In genomic region chr21:45318556-45319341, GRCh38 we compare ENCODE assay signal across 10 cellular contexts. TPM values are rescaled to one million over a fixed set of nuclear protein-coding genes. Genes with fewer than 3 reads are reported as not detected.
DNase-seq lines count a peak whose midpoint lies in the region; ATAC-seq and TF ChIP-seq lines count a peak whose summit lies in the region.
"Had no signal": no experiment of that assay in that cellular context is flagged by ENCODE, and none has a peak within 500 bp of the region (broad histone marks: within the 10 kb centered on the region; RNA-seq: fewer than 3 reads in every experiment).

No MANE protein-coding gene starts in this region.

- CTCF ChIA-PET in activated CD4-positive, alpha-beta T cell treated with anti-CD3 and anti-CD28 coated beads for 36 hours (lab: Charles Lee) = interaction anchor here (0.6 to 1.5 kb wide), 2 partner anchors 10 to 29 kb away, joined by 3 to 5 read pairs; no protein-coding TSS in a partner anchor
- CTCF ChIA-PET in activated naive CD4-positive, alpha-beta T cell treated with anti-CD3 and anti-CD28 coated beads for 36 hours (lab: Charles Lee) = no interaction called here

- TF ChIP-seq EP300 in tibial nerve (IDR thresholded peaks at IDR 0.05) = peak in 1 of 2 donors; percentile 53

- no peak overlapping the region for H3K4me3 Mint-ChIP-seq in activated CD4-positive, alpha-beta T cell treated with anti-CD3 and anti-CD28 coated beads for 36 hours
- H3K4me3 Mint-ChIP-seq in activated naive CD4-positive, alpha-beta T cell treated with anti-CD3 and anti-CD28 coated beads for 36 hours = no peak overlapping the region

- no peaks in the 10 kb centered on the region for H3K9me3 ChIP-seq in esophagus (ENCODE audit: control insufficient read depth in 2 of 2, insufficient read depth in 1 of 2, low read depth in 1 of 2, low read length in 1 of 2)
- H3K9me3 ChIP-seq in tibial nerve = no peaks in the 10 kb centered on the region
- H3K9me3 ChIP-seq in SJCRH30 (replicated peaks) = 0 out of 2 replicates have a peak, but pooled peaks cover 5% of the 10 kb centered on the region

- no peaks in the 10 kb centered on the region for H3K36me3 ChIP-seq in esophagus (ENCODE audit: control insufficient read depth in 2 of 2, insufficient read depth in 2 of 2, low read length in 1 of 2)
- H3K36me3 ChIP-seq in tibial nerve = no peaks in the 10 kb centered on the region
- H3K36me3 ChIP-seq in SJCRH30 = no peaks in the 10 kb centered on the region

- POLR2A ChIA-PET in activated CD4-positive, alpha-beta T cell treated with anti-CD3 and anti-CD28 coated beads for 36 hours (lab: Charles Lee) = no interaction called here

- no peak for TF ChIP-seq POLR2A in tibial nerve (IDR thresholded peaks at IDR 0.05)

- H3K4me3 ChIP-seq in esophagus (ENCODE audit: low read depth in 1 of 2, low read length in 2 of 2) (no peak overlapping the region), tibial nerve (no peak overlapping the region), SJCRH30 (no peak overlapping the region)

- no peaks in the 10 kb centered on the region for H3K27me3 ChIP-seq in esophagus (ENCODE audit: control insufficient read depth in 1 of 2, insufficient read depth in 2 of 2, low read length in 2 of 2)
- H3K27me3 ChIP-seq in tibial nerve = no peaks in the 10 kb centered on the region
- no peaks in the 10 kb centered on the region for H3K27me3 ChIP-seq in SJCRH30

- peaks cover 3% of the 10 kb centered on the region for H3K27me3 Mint-ChIP-seq in activated CD4-positive, alpha-beta T cell treated with anti-CD3 and anti-CD28 coated beads for 36 hours
- no peaks in the 10 kb centered on the region for H3K27me3 Mint-ChIP-seq in activated naive CD4-positive, alpha-beta T cell treated with anti-CD3 and anti-CD28 coated beads for 36 hours (ENCODE audit: low read depth)

- H3K4me1 Mint-ChIP-seq in activated CD4-positive, alpha-beta T cell treated with anti-CD3 and anti-CD28 coated beads for 36 hours = peaks cover 17% of the 10 kb centered on the region
- H3K4me1 Mint-ChIP-seq in activated naive CD4-positive, alpha-beta T cell treated with anti-CD3 and anti-CD28 coated beads for 36 hours (ENCODE audit: low read depth) = peaks cover 19% of the 10 kb centered on the region

- WGBS in esophagus, 2 donors = 71% methylated on average over 22 of the region's 22 CpGs
- 59 to 69% methylated on average over 20 to 22 of the region's 22 CpGs for WGBS in tibial nerve, 2 donors

- ATAC-seq in activated CD4-positive, alpha-beta T cell treated with anti-CD3 and anti-CD28 coated beads for 36 hours = no peak

- no peak overlapping the region for H3K27ac Mint-ChIP-seq in activated CD4-positive, alpha-beta T cell treated with anti-CD3 and anti-CD28 coated beads for 36 hours
- no peak overlapping the region for H3K27ac Mint-ChIP-seq in activated naive CD4-positive, alpha-beta T cell treated with anti-CD3 and anti-CD28 coated beads for 36 hours

- H3K4me1 ChIP-seq in esophagus (ENCODE audit: control insufficient read depth in 2 of 2, insufficient read depth in 2 of 2, low read length in 1 of 2) (peaks cover 0 to 11% of the 10 kb centered on the region in 2 donors), tibial nerve (peaks cover 0 to 75% (median 45%) of the 10 kb centered on the region in 4 donors), SJCRH30 (peaks cover 49% of the 10 kb centered on the region)

- H3K9me3 Mint-ChIP-seq in activated CD4-positive, alpha-beta T cell treated with anti-CD3 and anti-CD28 coated beads for 36 hours (ENCODE audit: low read depth) = no peaks in the 10 kb centered on the region
- H3K9me3 Mint-ChIP-seq in activated naive CD4-positive, alpha-beta T cell treated with anti-CD3 and anti-CD28 coated beads for 36 hours = no peaks in the 10 kb centered on the region

- H3K27ac ChIP-seq in esophagus (ENCODE audit: low read depth in 2 of 2, low read length in 1 of 2) (peak overlapping the region; percentile 76 to 82), tibial nerve (peak overlapping the region in 3 of 4 donors; percentile 63 to 84 (median 80)), SJCRH30 (no peak overlapping the region)

- no peak for TF ChIP-seq CTCF in tibial nerve (IDR thresholded peaks at IDR 0.05)

- intact Hi-C loops in activated CD4-positive, alpha-beta T cell treated with anti-CD3 and anti-CD28 coated beads for 36 hours (cut with DNase I, micrococcal nuclease) = no loop called here
- intact Hi-C loops in activated naive CD4-positive, alpha-beta T cell treated with anti-CD3 and anti-CD28 coated beads for 36 hours (cut with micrococcal nuclease) = no loop called here

- no peaks in the 10 kb centered on the region for H3K36me3 Mint-ChIP-seq in activated CD4-positive, alpha-beta T cell treated with anti-CD3 and anti-CD28 coated beads for 36 hours (ENCODE audit: low read depth)
- H3K36me3 Mint-ChIP-seq in activated naive CD4-positive, alpha-beta T cell treated with anti-CD3 and anti-CD28 coated beads for 36 hours (ENCODE audit: low read depth) = no peaks in the 10 kb centered on the region

- peak; percentile 5 for DNase-seq in activated CD4-positive, alpha-beta T cell treated with anti-CD3 and anti-CD28 coated beads for 36 hours
- no peak for DNase-seq in activated CD4-positive, alpha-beta T cell treated with anti-CD3 and anti-CD28 coated beads, Interleukin-2, amount 50 U/mL, for 1 hour
- peak; percentile 95 for DNase-seq in mesenteric fat pad (ENCODE audit: low spot score)
- DNase-seq in tibial nerve (ENCODE audit: low spot score in 2 of 2) = no peak
- DNase-seq in NCI-H2171 treated with DMSO at 0.1 percent for 48 hours (lab: John Stamatoyannopoulos, UW) = no peak
- DNase-seq in activated naive CD4-positive, alpha-beta T cell treated with anti-CD3 and anti-CD28 coated beads for 36 hours = no peak
- no peak for DNase-seq in SJCRH30
- DNase-seq: 8988T; activated CD8-positive, alpha-beta memory T cell treated with anti-CD3 and anti-CD28 coated beads, Interleukin-2, amount 50 U/mL, for 48 hours had no signal

RNA-seq across cellular contexts. Expression of gene POFUT2, which starts 31.1 kb away (rescaled TPM):
- 10 to 100 TPM; 14.7 to 14.9 TPM for total RNA-seq in activated CD4-positive, alpha-beta T cell treated with anti-CD3 and anti-CD28 coated beads for 36 hours
- polyA plus RNA-seq in esophagus = 10 to 100 TPM in 1 of 2 donors, 1 to 10 TPM in 1; 6.4 to 13.3 TPM
- total RNA-seq in mesenteric fat pad (29.6 TPM), tibial nerve (10 to 100 TPM; 19.5 to 66.3 (median 35.1) TPM)
- total RNA-seq in activated naive CD4-positive, alpha-beta T cell treated with anti-CD3 and anti-CD28 coated beads for 36 hours = 10 to 100 TPM; 14.4 to 15.9 TPM
- total RNA-seq in SJCRH30 (2014; rRNA removed; shearing (Covaris generic)) = 15.2 and 16.5 TPM in 2 replicates

Comparison
In these comparisons a context has a peak if more than half of its experiments do, and no peak if none do; other contexts are left out.
1. DNase-seq: peak in activated CD4-positive, alpha-beta T cell treated with anti-CD3 and anti-CD28 coated beads for 36 hours (single experiment) and mesenteric fat pad (single experiment); none in activated CD4-positive, alpha-beta T cell treated with anti-CD3 and anti-CD28 coated beads, Interleukin-2, amount 50 U/mL, for 1 hour (single experiment), tibial nerve (0 of 2), NCI-H2171 treated with DMSO at 0.1 percent for 48 hours (single experiment), activated naive CD4-positive, alpha-beta T cell treated with anti-CD3 and anti-CD28 coated beads for 36 hours (single experiment) and SJCRH30 (0 of 2).